ENCODE assay signal across 1 cellular context in the genomic region with DNA sequence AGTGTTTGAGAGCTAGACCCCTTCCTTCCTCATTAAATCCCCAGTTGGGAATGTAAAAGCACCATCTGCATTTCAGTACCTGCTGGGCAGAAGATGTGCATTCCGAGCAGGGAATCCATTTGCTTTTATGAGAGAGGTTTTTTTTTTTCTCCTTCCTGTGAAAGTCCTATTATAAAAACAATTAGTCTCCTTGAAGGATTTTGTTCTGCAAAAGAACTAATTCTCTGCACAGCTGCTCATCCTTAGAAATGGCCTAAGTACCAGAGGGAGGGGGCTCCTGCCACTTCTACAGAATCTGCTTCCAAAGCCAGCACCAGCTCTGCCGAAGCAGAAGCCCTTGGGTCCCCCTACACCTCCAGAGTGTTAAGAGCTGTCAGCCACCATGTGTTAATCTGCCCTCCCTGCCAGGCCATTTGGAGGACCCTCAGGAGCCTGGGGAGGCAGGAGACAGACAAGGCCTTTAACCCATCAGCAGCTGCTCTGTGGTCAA.
TF ChIP-seq lines count a peak whose summit lies in the region.

No MANE protein-coding gene starts in this region.

TF ChIP-seq in H1, 55 proteins besides CTCF, POLR2A, EP300 and RAD21:
- TF ChIP-seq, protein P1, sequence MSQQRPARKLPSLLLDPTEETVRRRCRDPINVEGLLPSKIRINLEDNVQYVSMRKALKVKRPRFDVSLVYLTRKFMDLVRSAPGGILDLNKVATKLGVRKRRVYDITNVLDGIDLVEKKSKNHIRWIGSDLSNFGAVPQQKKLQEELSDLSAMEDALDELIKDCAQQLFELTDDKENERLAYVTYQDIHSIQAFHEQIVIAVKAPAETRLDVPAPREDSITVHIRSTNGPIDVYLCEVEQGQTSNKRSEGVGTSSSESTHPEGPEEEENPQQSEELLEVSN (IDR thresholded peaks at IDR 0.05), result 0 out of 2 replicates have a peak, but pooled peaks have one; percentile 14
- TF ChIP-seq TAF1 (IDR thresholded peaks at IDR 0.05; ENCODE audit: low read depth, low read length), result 0 out of 2 replicates have a peak, but pooled peaks have one; percentile 21
- no peak for TF ChIP-seq BRCA1 (IDR thresholded peaks at IDR 0.05; ENCODE audit: low read depth, low read length)
- no peak; the same call in none of the 2 replicates for TF ChIP-seq YY1 (IDR thresholded peaks at IDR 0.05; ENCODE audit: low read depth, low read length)
- TF ChIP-seq TBP (IDR thresholded peaks at IDR 0.05; ENCODE audit: low read depth, low read length), result peak; percentile 61; the same call in 1 of the 2 replicates
- no peak for TF ChIP-seq KDM4A (IDR thresholded peaks at IDR 0.05; ENCODE audit: low read depth, low read length, severe bottlenecking)
- no peak for TF ChIP-seq CBX8 (IDR thresholded peaks at IDR 0.05; ENCODE audit: borderline replicate concordance, low read depth, low read length)
- no peak for TF ChIP-seq KDM5A (IDR thresholded peaks at IDR 0.05; ENCODE audit: low read length)
- TF ChIP-seq POLR2AphosphoS5 (IDR thresholded peaks at IDR 0.05; ENCODE audit: low read depth, low read length), result no peak
- TF ChIP-seq CHD1 (IDR thresholded peaks at IDR 0.05; ENCODE audit: low read depth, low read length), result no peak
- no peak for TF ChIP-seq SRF (IDR thresholded peaks at IDR 0.05; ENCODE audit: low read depth, low read length)
- TF ChIP-seq JUN (IDR thresholded peaks at IDR 0.05; ENCODE audit: low read depth, low read length), result no peak
- 0 out of 2 replicates have a peak, but pooled peaks have one; percentile 10 for TF ChIP-seq CREB1 (IDR thresholded peaks at IDR 0.05)
- TF ChIP-seq CBX5 (IDR thresholded peaks at IDR 0.05; ENCODE audit: low read depth, low read length), result no peak
- TF ChIP-seq NANOG (IDR thresholded peaks at IDR 0.05; ENCODE audit: insufficient read depth, low read depth, low read length, poor library complexity, severe bottlenecking), result peak; percentile 49
- peak; percentile 1 to 89; a peak in 1 of 4 replicates for TF ChIP-seq HDAC2 (IDR thresholded peaks at IDR 0.05; ENCODE audit: borderline replicate concordance in 1 of 2, low read depth in 2 of 2, low read length in 2 of 2)
- TF ChIP-seq HDAC6 (IDR thresholded peaks at IDR 0.05; ENCODE audit: low read depth, low read length), result no peak
- TF ChIP-seq, protein P2, sequence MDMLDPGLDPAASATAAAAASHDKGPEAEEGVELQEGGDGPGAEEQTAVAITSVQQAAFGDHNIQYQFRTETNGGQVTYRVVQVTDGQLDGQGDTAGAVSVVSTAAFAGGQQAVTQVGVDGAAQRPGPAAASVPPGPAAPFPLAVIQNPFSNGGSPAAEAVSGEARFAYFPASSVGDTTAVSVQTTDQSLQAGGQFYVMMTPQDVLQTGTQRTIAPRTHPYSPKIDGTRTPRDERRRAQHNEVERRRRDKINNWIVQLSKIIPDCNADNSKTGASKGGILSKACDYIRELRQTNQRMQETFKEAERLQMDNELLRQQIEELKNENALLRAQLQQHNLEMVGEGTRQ (IDR thresholded peaks at IDR 0.05; ENCODE audit: low read length), result no peak
- peak; percentile 70 for TF ChIP-seq TEAD4 (IDR thresholded peaks at IDR 0.05; ENCODE audit: low read depth, low read length)
- TF ChIP-seq SIN3A (conservative IDR thresholded peaks at IDR 0.05 in 1 of 2, IDR thresholded peaks at IDR 0.05 in 1 of 2; ENCODE audit: low read depth in 1 of 2, low read length in 2 of 2), result peak; percentile 38 to 76; a peak in 1 of 4 replicates
- no peak for TF ChIP-seq ZNF274 (IDR thresholded peaks at IDR 0.05; ENCODE audit: borderline replicate concordance, extremely low read depth, low read length)
- no peak for TF ChIP-seq RXRA (IDR thresholded peaks at IDR 0.05; ENCODE audit: insufficient read depth, low read depth, low read length)
- TF ChIP-seq KDM1A (IDR thresholded peaks at IDR 0.05; ENCODE audit: borderline replicate concordance, low read length), result no peak
- no peak for TF ChIP-seq RFX5 (IDR thresholded peaks at IDR 0.05; ENCODE audit: borderline replicate concordance, low read depth, low read length)
- TF ChIP-seq, protein P3, sequence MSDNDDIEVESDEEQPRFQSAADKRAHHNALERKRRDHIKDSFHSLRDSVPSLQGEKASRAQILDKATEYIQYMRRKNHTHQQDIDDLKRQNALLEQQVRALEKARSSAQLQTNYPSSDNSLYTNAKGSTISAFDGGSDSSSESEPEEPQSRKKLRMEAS (IDR thresholded peaks at IDR 0.05), result peak; percentile 80
- no peak for TF ChIP-seq SP2 (IDR thresholded peaks at IDR 0.05; ENCODE audit: low read length)
- TF ChIP-seq SIX5 (IDR thresholded peaks at IDR 0.05; ENCODE audit: low read depth, low read length), result no peak
- TF ChIP-seq SP4 (IDR thresholded peaks at IDR 0.05; ENCODE audit: low read length), result no peak
- TF ChIP-seq CEBPB (IDR thresholded peaks at IDR 0.05; ENCODE audit: low read depth, low read length), result no peak
- no peak for TF ChIP-seq MAFK (IDR thresholded peaks at IDR 0.05; ENCODE audit: low read depth, low read length)
- no peak for TF ChIP-seq EZH2 (IDR thresholded peaks at IDR 0.05; ENCODE audit: low read depth, low read length, severe bottlenecking)
- no peak for TF ChIP-seq BACH1 (IDR thresholded peaks at IDR 0.05; ENCODE audit: low read length)
- TF ChIP-seq GTF2F1 (IDR thresholded peaks at IDR 0.05; ENCODE audit: borderline replicate concordance, low read depth, low read length), result no peak
- no peak for TF ChIP-seq SIRT6 (IDR thresholded peaks at IDR 0.05; ENCODE audit: low read length)
- no peak for TF ChIP-seq CHD2 (IDR thresholded peaks at IDR 0.05; ENCODE audit: low read length)
- no peak for TF ChIP-seq TAF7 (optimal IDR thresholded peaks at IDR 0.05; ENCODE audit: borderline replicate concordance, low read depth, low read length)
- TF ChIP-seq PHF8 (conservative IDR thresholded peaks at IDR 0.05; ENCODE audit: low read depth, low read length), result no peak
- no peak for TF ChIP-seq POU5F1 (IDR thresholded peaks at IDR 0.05; ENCODE audit: low read depth, low read length)
- TF ChIP-seq RBBP5 (IDR thresholded peaks at IDR 0.05; ENCODE audit: borderline replicate concordance, low read depth, low read length), result no peak
- TF ChIP-seq SP1 (IDR thresholded peaks at IDR 0.05; ENCODE audit: low read depth, low read length), result peak; percentile 29; the same call in 1 of the 2 replicates
- no peak for TF ChIP-seq JUND (IDR thresholded peaks at IDR 0.05; ENCODE audit: low read length)
- TF ChIP-seq TCF12 (IDR thresholded peaks at IDR 0.05; ENCODE audit: low read depth, low read length), result 0 out of 2 replicates have a peak, but pooled peaks have one; percentile 40
- TF ChIP-seq, protein P4, sequence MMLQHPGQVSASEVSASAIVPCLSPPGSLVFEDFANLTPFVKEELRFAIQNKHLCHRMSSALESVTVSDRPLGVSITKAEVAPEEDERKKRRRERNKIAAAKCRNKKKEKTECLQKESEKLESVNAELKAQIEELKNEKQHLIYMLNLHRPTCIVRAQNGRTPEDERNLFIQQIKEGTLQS (IDR thresholded peaks at IDR 0.05; ENCODE audit: insufficient read depth, low read depth, low read length), result no peak
- TF ChIP-seq SUZ12 (IDR thresholded peaks at IDR 0.05; ENCODE audit: low read length), result no peak
- no peak for TF ChIP-seq NRF1 (IDR thresholded peaks at IDR 0.05; ENCODE audit: low read depth, low read length)
- no peak for TF ChIP-seq GABPA (IDR thresholded peaks at IDR 0.05; ENCODE audit: borderline replicate concordance, insufficient read depth, low read length)
- TF ChIP-seq SAP30 (IDR thresholded peaks at IDR 0.05; ENCODE audit: insufficient read depth, insufficient replicate concordance, low read length), result peak; percentile 53
- TF ChIP-seq, protein P5, sequence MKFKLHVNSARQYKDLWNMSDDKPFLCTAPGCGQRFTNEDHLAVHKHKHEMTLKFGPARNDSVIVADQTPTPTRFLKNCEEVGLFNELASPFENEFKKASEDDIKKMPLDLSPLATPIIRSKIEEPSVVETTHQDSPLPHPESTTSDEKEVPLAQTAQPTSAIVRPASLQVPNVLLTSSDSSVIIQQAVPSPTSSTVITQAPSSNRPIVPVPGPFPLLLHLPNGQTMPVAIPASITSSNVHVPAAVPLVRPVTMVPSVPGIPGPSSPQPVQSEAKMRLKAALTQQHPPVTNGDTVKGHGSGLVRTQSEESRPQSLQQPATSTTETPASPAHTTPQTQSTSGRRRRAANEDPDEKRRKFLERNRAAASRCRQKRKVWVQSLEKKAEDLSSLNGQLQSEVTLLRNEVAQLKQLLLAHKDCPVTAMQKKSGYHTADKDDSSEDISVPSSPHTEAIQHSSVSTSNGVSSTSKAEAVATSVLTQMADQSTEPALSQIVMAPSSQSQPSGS (IDR thresholded peaks at IDR 0.05; ENCODE audit: low read length), result peak; percentile 61; the same call in 1 of the 2 replicates
- TF ChIP-seq, protein P6, sequence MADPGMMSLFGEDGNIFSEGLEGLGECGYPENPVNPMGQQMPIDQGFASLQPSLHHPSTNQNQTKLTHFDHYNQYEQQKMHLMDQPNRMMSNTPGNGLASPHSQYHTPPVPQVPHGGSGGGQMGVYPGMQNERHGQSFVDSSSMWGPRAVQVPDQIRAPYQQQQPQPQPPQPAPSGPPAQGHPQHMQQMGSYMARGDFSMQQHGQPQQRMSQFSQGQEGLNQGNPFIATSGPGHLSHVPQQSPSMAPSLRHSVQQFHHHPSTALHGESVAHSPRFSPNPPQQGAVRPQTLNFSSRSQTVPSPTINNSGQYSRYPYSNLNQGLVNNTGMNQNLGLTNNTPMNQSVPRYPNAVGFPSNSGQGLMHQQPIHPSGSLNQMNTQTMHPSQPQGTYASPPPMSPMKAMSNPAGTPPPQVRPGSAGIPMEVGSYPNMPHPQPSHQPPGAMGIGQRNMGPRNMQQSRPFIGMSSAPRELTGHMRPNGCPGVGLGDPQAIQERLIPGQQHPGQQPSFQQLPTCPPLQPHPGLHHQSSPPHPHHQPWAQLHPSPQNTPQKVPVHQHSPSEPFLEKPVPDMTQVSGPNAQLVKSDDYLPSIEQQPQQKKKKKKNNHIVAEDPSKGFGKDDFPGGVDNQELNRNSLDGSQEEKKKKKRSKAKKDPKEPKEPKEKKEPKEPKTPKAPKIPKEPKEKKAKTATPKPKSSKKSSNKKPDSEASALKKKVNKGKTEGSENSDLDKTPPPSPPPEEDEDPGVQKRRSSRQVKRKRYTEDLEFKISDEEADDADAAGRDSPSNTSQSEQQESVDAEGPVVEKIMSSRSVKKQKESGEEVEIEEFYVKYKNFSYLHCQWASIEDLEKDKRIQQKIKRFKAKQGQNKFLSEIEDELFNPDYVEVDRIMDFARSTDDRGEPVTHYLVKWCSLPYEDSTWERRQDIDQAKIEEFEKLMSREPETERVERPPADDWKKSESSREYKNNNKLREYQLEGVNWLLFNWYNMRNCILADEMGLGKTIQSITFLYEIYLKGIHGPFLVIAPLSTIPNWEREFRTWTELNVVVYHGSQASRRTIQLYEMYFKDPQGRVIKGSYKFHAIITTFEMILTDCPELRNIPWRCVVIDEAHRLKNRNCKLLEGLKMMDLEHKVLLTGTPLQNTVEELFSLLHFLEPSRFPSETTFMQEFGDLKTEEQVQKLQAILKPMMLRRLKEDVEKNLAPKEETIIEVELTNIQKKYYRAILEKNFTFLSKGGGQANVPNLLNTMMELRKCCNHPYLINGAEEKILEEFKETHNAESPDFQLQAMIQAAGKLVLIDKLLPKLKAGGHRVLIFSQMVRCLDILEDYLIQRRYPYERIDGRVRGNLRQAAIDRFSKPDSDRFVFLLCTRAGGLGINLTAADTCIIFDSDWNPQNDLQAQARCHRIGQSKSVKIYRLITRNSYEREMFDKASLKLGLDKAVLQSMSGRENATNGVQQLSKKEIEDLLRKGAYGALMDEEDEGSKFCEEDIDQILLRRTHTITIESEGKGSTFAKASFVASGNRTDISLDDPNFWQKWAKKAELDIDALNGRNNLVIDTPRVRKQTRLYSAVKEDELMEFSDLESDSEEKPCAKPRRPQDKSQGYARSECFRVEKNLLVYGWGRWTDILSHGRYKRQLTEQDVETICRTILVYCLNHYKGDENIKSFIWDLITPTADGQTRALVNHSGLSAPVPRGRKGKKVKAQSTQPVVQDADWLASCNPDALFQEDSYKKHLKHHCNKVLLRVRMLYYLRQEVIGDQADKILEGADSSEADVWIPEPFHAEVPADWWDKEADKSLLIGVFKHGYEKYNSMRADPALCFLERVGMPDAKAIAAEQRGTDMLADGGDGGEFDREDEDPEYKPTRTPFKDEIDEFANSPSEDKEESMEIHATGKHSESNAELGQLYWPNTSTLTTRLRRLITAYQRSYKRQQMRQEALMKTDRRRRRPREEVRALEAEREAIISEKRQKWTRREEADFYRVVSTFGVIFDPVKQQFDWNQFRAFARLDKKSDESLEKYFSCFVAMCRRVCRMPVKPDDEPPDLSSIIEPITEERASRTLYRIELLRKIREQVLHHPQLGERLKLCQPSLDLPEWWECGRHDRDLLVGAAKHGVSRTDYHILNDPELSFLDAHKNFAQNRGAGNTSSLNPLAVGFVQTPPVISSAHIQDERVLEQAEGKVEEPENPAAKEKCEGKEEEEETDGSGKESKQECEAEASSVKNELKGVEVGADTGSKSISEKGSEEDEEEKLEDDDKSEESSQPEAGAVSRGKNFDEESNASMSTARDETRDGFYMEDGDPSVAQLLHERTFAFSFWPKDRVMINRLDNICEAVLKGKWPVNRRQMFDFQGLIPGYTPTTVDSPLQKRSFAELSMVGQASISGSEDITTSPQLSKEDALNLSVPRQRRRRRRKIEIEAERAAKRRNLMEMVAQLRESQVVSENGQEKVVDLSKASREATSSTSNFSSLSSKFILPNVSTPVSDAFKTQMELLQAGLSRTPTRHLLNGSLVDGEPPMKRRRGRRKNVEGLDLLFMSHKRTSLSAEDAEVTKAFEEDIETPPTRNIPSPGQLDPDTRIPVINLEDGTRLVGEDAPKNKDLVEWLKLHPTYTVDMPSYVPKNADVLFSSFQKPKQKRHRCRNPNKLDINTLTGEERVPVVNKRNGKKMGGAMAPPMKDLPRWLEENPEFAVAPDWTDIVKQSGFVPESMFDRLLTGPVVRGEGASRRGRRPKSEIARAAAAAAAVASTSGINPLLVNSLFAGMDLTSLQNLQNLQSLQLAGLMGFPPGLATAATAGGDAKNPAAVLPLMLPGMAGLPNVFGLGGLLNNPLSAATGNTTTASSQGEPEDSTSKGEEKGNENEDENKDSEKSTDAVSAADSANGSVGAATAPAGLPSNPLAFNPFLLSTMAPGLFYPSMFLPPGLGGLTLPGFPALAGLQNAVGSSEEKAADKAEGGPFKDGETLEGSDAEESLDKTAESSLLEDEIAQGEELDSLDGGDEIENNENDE (IDR thresholded peaks at IDR 0.05; ENCODE audit: insufficient replicate concordance, low read length), result peak; percentile 47
- peak in 1 of 2 experiments; percentile 12 for TF ChIP-seq BCL11A (IDR thresholded peaks at IDR 0.05; ENCODE audit: low read depth in 2 of 2, low read length in 2 of 2)
- TF ChIP-seq CTBP2 (IDR thresholded peaks at IDR 0.05; ENCODE audit: borderline replicate concordance, insufficient read depth, insufficient read length, low read length), result peak; percentile 94
- no peak for TF ChIP-seq EGR1 (IDR thresholded peaks at IDR 0.05; ENCODE audit: borderline replicate concordance, low read depth, low read length)
- no peak for TF ChIP-seq RNF2 (IDR thresholded peaks at IDR 0.05; ENCODE audit: borderline replicate concordance, low read depth, low read length, missing control alignments, poor library complexity, severe bottlenecking)
- no peak for TF ChIP-seq ASH2L (IDR thresholded peaks at IDR 0.05; ENCODE audit: low read length)
- no peak for TF ChIP-seq FOSL1 (IDR thresholded peaks at IDR 0.05; ENCODE audit: insufficient read depth, low read depth, low read length)
